Comparison of ENCODE assay signal across 8 cellular contexts in genomic region chr2:230762317-230762896, GRCh38. TPM values are rescaled to one million over a fixed set of nuclear protein-coding genes. Genes with fewer than 3 reads are reported as not detected.
DNase-seq lines count a peak whose midpoint lies in the region; ATAC-seq and TF ChIP-seq lines count a peak whose summit lies in the region.

No MANE protein-coding gene starts in this region.

- no peaks in the 10 kb centered on the region for H3K9me3 ChIP-seq in sigmoid colon

- ATAC-seq in GM18861 (IDR thresholded peaks at IDR 0.05; ENCODE audit: unreplicated experiment), result peak; percentile 82
- peak; percentile 90 for ATAC-seq in HG03342 (IDR thresholded peaks at IDR 0.05; ENCODE audit: unreplicated experiment)

- H3K4me3 ChIP-seq in epithelial cell of proximal tubule (ENCODE audit: low read depth, low read length) (no peak overlapping the region), retinal pigment epithelial cell (ENCODE audit: low read length) (no peak overlapping the region), sigmoid colon (no peak overlapping the region)

- TF ChIP-seq EP300 in sigmoid colon (IDR thresholded peaks at IDR 0.05), result no peak

- no peak overlapping the region for H3K27ac ChIP-seq in sigmoid colon

- intact Hi-C loops in sigmoid colon (cut with DNase I), result no loop called here

- no peaks in the 10 kb centered on the region for H3K27me3 ChIP-seq in sigmoid colon

- H3K36me3 ChIP-seq in sigmoid colon, result peaks cover 0 to 47% (median 9%) of the 10 kb centered on the region in 4 donors

- TF ChIP-seq CTCF in AG09319 (IDR thresholded peaks at IDR 0.05; ENCODE audit: low read depth, low read length) (peak; percentile 41), epithelial cell of proximal tubule (conservative IDR thresholded peaks at IDR 0.05; ENCODE audit: low read depth, low read length) (peak; percentile 71), retinal pigment epithelial cell (conservative IDR thresholded peaks at IDR 0.05; ENCODE audit: low read depth, low read length) (peak; percentile 69), sigmoid colon (IDR thresholded peaks at IDR 0.05) (peak in 1 of 4 experiments; percentile 17)

- DNase-seq in AG09319 (ENCODE audit: extremely low read depth, low read depth) (no peak), T follicular helper cell (ENCODE audit: low read depth) (peak; percentile 7), epithelial cell of proximal tubule (ENCODE audit: low read depth) (no peak), retinal pigment epithelial cell (ENCODE audit: low read depth) (no peak), sigmoid colon (no peak), GF-D8 (lab: John Stamatoyannopoulos, UW) (no peak)

- peaks cover 0 to 29% (median 24%) of the 10 kb centered on the region in 4 donors for H3K4me1 ChIP-seq in sigmoid colon

- WGBS in sigmoid colon, 2 donors, result 73 to 76% methylated on average over 4 of the region's 4 CpGs

- TF ChIP-seq POLR2A in sigmoid colon (IDR thresholded peaks at IDR 0.05), result no peak

RNA-seq across cellular contexts. Expression of gene CAB39, which starts 49.8 kb away (rescaled TPM):
- total RNA-seq in epithelial cell of proximal tubule, result 96.3 and 97.0 TPM in 2 replicates
- total RNA-seq in sigmoid colon, result 10 to 100 TPM; 63.7 to 77.9 (median 73.4) TPM
- polyA plus RNA-seq in sigmoid colon, result 100 to 1,000 TPM in 1 of 3 donors, 10 to 100 TPM in 2; 60.2 to 128 (median 70.9) TPM
